Comparison of ENCODE assay signal across 13 cellular contexts in the genomic region with DNA sequence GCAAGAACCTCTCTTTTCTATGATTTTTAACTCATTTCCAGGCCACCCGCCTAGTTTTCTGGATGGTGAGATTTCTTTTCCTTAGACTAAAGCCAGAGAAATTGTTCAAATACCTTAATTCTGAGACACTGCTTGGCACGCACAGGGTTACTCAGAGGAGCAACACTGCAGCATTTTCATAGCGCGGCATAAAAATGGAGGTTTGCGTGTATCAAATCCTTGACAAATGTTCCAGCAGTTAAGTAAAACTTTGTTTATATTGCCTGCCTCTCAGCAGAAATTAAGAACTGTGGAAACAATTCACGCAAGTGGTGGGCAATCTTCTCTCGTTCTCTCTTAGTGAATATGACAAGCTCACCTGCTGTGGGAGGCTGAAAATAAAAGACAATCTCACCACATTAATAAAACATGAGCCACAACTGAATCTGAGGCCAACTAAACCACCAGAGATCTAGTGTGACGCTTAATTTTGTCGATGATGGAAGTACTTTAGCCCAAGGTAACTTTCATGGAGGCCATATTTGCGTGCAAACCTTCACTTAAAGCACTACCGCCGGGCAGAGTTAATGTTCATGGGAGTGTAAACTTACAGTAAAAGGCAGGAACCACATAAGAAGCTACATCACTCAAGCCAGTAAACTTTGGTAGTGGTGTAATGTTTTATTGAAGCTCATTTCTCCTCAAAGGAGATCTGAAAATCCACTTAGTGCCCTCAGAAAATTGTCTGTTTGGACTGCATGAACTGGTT.
DNase-seq lines count a peak whose midpoint lies in the region; ATAC-seq, FAIRE-seq and TF ChIP-seq lines count a peak whose summit lies in the region.
"Had no signal": no experiment of that assay in that cellular context is flagged by ENCODE, and none has a peak within 500 bp of the region (broad histone marks: within the 10 kb centered on the region; RNA-seq: fewer than 3 reads in every experiment).

No MANE protein-coding gene starts in this region.

- H3F3A ChIP-seq in PC-3 (ENCODE audit: low read length, unreplicated experiment): peaks cover 5% of the 10 kb centered on the region

- no peak for TF ChIP-seq POLR2A in H54 (IDR thresholded peaks at IDR 0.05; ENCODE audit: low read depth, low read length)

- H3K9me3 ChIP-seq in PC-3 (ENCODE audit: low read length) (no peaks in the 10 kb centered on the region), mammary epithelial cell (replicated peaks; ENCODE audit: insufficient read depth, low read length) (no peaks in the 10 kb centered on the region)
- H3K9me3 ChIP-seq: breast epithelium, right atrium auricular region, uterus had no signal

- H3K4me2 ChIP-seq in PC-3 (ENCODE audit: low read length) (no peak overlapping the region), mammary epithelial cell (ENCODE audit: insufficient read depth, low read depth, low read length) (no peak overlapping the region)

- H3K9me2 ChIP-seq in PC-3 (replicated peaks; ENCODE audit: low read length): no peaks in the 10 kb centered on the region

- peak; percentile 30 for FAIRE-seq in H54 (lab: Jason Lieb, UNC)

- 95% methylated on average over 12 of the region's 12 CpGs for WGBS in mammary epithelial cell (ENCODE audit: low coverage, missing lambda C conversion rate)

- dilution Hi-C loops in mammary epithelial cell (cut with HindIII; ENCODE audit: low sequenced_read_pairs): no loop called here

- H3K4me1 ChIP-seq in PC-3 (ENCODE audit: insufficient read depth, low read length) (peaks cover 21% of the 10 kb centered on the region), mammary epithelial cell (ENCODE audit: insufficient read depth, low read length) (peaks cover 15% of the 10 kb centered on the region)
- H3K4me1 ChIP-seq: breast epithelium, left ventricle myocardium inferior, right atrium auricular region, uterus had no signal

- DNase-seq in H54 (ENCODE audit: insufficient read length, low spot score): no peak
- DNase-seq in PC-3: no peak
- peak; percentile 22 for DNase-seq in epithelial cell of esophagus (ENCODE audit: low read depth)
- peak; percentile 65 for DNase-seq in renal cortical epithelial cell (ENCODE audit: low read depth)
- no peak for DNase-seq in medulla oblongata (ENCODE audit: extremely low spot score)
- DNase-seq in mammary epithelial cell: no peak
- DNase-seq: left ventricle myocardium inferior, NCI-H1092, uterus had no signal

- POLR2A ChIA-PET in PC-3 (lab: Charles Lee; ENCODE audit: unreplicated experiment): interaction anchor here (0.8 kb wide), 1 partner anchor 23 kb away, joined by 3 read pairs; no protein-coding TSS in a partner anchor

- 0 out of 2 replicates have a peak overlapping the region, but pooled peaks have one; percentile 2 for H2AFZ ChIP-seq in PC-3 (ENCODE audit: low read length)
- H2AFZ ChIP-seq in mammary epithelial cell (ENCODE audit: low read depth, low read length): no peak overlapping the region

- CTCF ChIA-PET in PC-3 (lab: Charles Lee): no interaction called here
- CTCF ChIA-PET in mammary epithelial cell (lab: Charles Lee; ENCODE audit: low non-redundant PET): no interaction called here

- BruUV-seq in PC-3 (replicated peaks; lab: Mats Ljungman, UMichigan) (no TSS peak), mammary epithelial cell (replicated peaks; lab: Mats Ljungman, UMichigan) (no TSS peak)

- H3K36me3 ChIP-seq in PC-3 (ENCODE audit: low read depth, low read length) (no peaks in the 10 kb centered on the region), mammary epithelial cell (ENCODE audit: insufficient read depth, low read length) (no peaks in the 10 kb centered on the region)
- H3K36me3 ChIP-seq: breast epithelium, left ventricle myocardium inferior, right atrium auricular region, uterus had no signal

- H3K27ac ChIP-seq in PC-3 (ENCODE audit: low read length) (no peak overlapping the region), mammary epithelial cell (ENCODE audit: insufficient read depth, low read depth, low read length) (no peak overlapping the region)
- H3K27ac ChIP-seq: breast epithelium, left ventricle myocardium inferior, right atrium auricular region, uterus had no signal

- ATAC-seq in PC-3 (no peak), GM21515 (IDR thresholded peaks at IDR 0.05; ENCODE audit: unreplicated experiment) (no peak), HG02973 (IDR thresholded peaks at IDR 0.05; ENCODE audit: unreplicated experiment) (no peak)

- intact Hi-C loops in PC-3 (cut with micrococcal nuclease): no loop called here
- intact Hi-C loops in mammary epithelial cell (cut with micrococcal nuclease): no loop called here

- H4K20me1 ChIP-seq in PC-3 (ENCODE audit: low read length) (no peaks in the 10 kb centered on the region), mammary epithelial cell (ENCODE audit: insufficient read depth, low read length) (no peaks in the 10 kb centered on the region)

- no peak for TF ChIP-seq CTCF in PC-3 (conservative IDR thresholded peaks at IDR 0.05; ENCODE audit: low read depth, low read length)
- no peak for TF ChIP-seq CTCF in epithelial cell of esophagus (IDR thresholded peaks at IDR 0.05; ENCODE audit: insufficient read depth, low read depth, low read length, missing control alignments)
- TF ChIP-seq CTCF in mammary epithelial cell (conservative IDR thresholded peaks at IDR 0.05 in 1 of 2, IDR thresholded peaks at IDR 0.05 in 1 of 2; ENCODE audit: extremely low read depth in 1 of 2, insufficient read depth in 1 of 2, low read depth in 1 of 2, low read length in 2 of 2): no peak

- H3K9ac ChIP-seq in PC-3 (ENCODE audit: low read length): no peak overlapping the region
- H3K9ac ChIP-seq in mammary epithelial cell (ENCODE audit: insufficient read depth, low read length): no peak overlapping the region

- H3K27me3 ChIP-seq in PC-3 (ENCODE audit: low read length) (no peaks in the 10 kb centered on the region), mammary epithelial cell (ENCODE audit: insufficient read depth, low read length) (no peaks in the 10 kb centered on the region)
- H3K27me3 ChIP-seq: breast epithelium, right atrium auricular region, uterus had no signal

- in situ Hi-C loops in mammary epithelial cell (cut with MboI; ENCODE audit: low sequenced_read_pairs in 2 of 2): no loop called here

- no peaks in the 10 kb centered on the region for H3K79me2 ChIP-seq in PC-3 (ENCODE audit: low read length)
- no peaks in the 10 kb centered on the region for H3K79me2 ChIP-seq in mammary epithelial cell (ENCODE audit: insufficient read depth, low read length)

- H3K4me3 ChIP-seq in PC-3 (ENCODE audit: low read length) (no peak overlapping the region), epithelial cell of esophagus (ENCODE audit: low read length) (no peak overlapping the region), mammary epithelial cell (replicated peaks in 1 of 3; ENCODE audit: insufficient read depth in 1 of 3, low read depth in 2 of 3, low read length in 3 of 3) (no peak overlapping the region)
- H3K4me3 ChIP-seq: breast epithelium, left ventricle myocardium inferior, right atrium auricular region, uterus had no signal

Comparison
In these comparisons a context has a peak if more than half of its experiments do, and no peak if none do; other contexts are left out.
1. DNase-seq: peak in epithelial cell of esophagus (single experiment) and renal cortical epithelial cell (single experiment); none in H54 (single experiment), PC-3 (single experiment), medulla oblongata (single experiment) and mammary epithelial cell (single experiment).